8 cellular contexts compared by ENCODE assay signal in the genomic region with DNA sequence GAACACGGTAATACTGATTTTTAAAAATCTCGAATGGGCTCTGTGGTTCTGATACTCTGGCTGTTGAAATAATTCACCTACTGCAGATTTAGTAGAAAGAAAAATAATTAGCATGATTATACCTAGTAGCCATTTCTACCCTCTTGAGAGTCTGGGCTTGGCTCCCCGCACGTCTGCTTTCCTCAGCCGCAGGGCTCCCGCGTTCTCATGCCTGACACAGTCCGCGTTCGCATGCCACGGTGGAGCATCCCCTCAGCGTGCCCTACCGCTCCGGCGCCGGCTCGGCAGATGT. TPM values are rescaled to one million over a fixed set of nuclear protein-coding genes. Genes with fewer than 3 reads are reported as not detected.
DNase-seq lines count a peak whose midpoint lies in the region; ATAC-seq and TF ChIP-seq lines count a peak whose summit lies in the region.

No MANE protein-coding gene starts in this region.

- peak overlapping the region; percentile 95 for H3K27ac Mint-ChIP-seq in activated T-helper 2 cell treated with anti-CD3 and anti-CD28 coated beads, Interferon-gamma antibody, Interleukin-2, Interleukin-4, amounts not matched to agents 10 μg/mL and 5 μg/mL and 100 μg/mL, durations not matched to agents 14 hours and 24 hours and 36 hours

- no peak for ATAC-seq in HG03520 (IDR thresholded peaks at IDR 0.05; ENCODE audit: unreplicated experiment)

- H3K9me3 ChIP-seq in iPS-18c (ENCODE audit: control insufficient read depth, insufficient read depth, low read length), result peaks cover 2% of the 10 kb centered on the region
- H3K9me3 ChIP-seq in stomach, result no peaks in the 10 kb centered on the region

- no peaks in the 10 kb centered on the region for H3K27me3 ChIP-seq in stomach

- H3K4me3 ChIP-seq in iPS-18c (ENCODE audit: insufficient read depth, low read depth, low read length) (peak overlapping the region; percentile 95), stomach (peak overlapping the region; percentile 80 to 96 (median 89))

- H3K36me3 Mint-ChIP-seq in activated T-helper 2 cell treated with anti-CD3 and anti-CD28 coated beads, Interferon-gamma antibody, Interleukin-2, Interleukin-4, amounts not matched to agents 10 μg/mL and 5 μg/mL and 100 μg/mL, durations not matched to agents 14 hours and 24 hours and 36 hours (ENCODE audit: low read depth), result peaks cover 36% of the 10 kb centered on the region

- TF ChIP-seq POLR2A in stomach (IDR thresholded peaks at IDR 0.05), result no peak

- no peak for TF ChIP-seq EP300 in stomach (IDR thresholded peaks at IDR 0.05)

- no peaks in the 10 kb centered on the region for H3K36me3 ChIP-seq in stomach

- no peaks in the 10 kb centered on the region for H3K27me3 Mint-ChIP-seq in activated T-helper 2 cell treated with anti-CD3 and anti-CD28 coated beads, Interferon-gamma antibody, Interleukin-2, Interleukin-4, amounts not matched to agents 10 μg/mL and 5 μg/mL and 100 μg/mL, durations not matched to agents 14 hours and 24 hours and 36 hours (ENCODE audit: low read depth)

- intact Hi-C loops in activated T-helper 2 cell treated with anti-CD3 and anti-CD28 coated beads, Interferon-gamma antibody, Interleukin-2, Interleukin-4, amounts not matched to agents 10 μg/mL and 5 μg/mL and 100 μg/mL, durations not matched to agents 14 hours and 24 hours and 36 hours (cut with micrococcal nuclease), result loop anchor here (1.0 to 5.0 kb wide), 9 partner anchors 36 to 1866 kb away; a partner anchor contains a TSS
- intact Hi-C loops in stomach (cut with DNase I; ENCODE audit: low total_unique reads), result no loop called here

- no peak for TF ChIP-seq CTCF in stomach (IDR thresholded peaks at IDR 0.05)

- peak; percentile 57 for DNase-seq in NCI-H510A treated with DMSO at 0.1 percent for 48 hours (lab: John Stamatoyannopoulos, UW)
- DNase-seq in NCI-H510A (lab: John Stamatoyannopoulos, UW), result no peak
- no peak for DNase-seq in activated T-helper 2 cell treated with anti-CD3 and anti-CD28 coated beads, Interferon-gamma antibody, Interleukin-2, Interleukin-4, amounts not matched to agents 10 μg/mL and 5 μg/mL and 100 μg/mL, durations not matched to agents 14 hours and 24 hours and 36 hours (ENCODE audit: low spot score)
- DNase-seq in stomach, result no peak
- no peak for DNase-seq in foreskin melanocyte
- DNase-seq in HCEC 1CT, result no peak

- peak overlapping the region; percentile 96 for H3K4me3 Mint-ChIP-seq in activated T-helper 2 cell treated with anti-CD3 and anti-CD28 coated beads, Interferon-gamma antibody, Interleukin-2, Interleukin-4, amounts not matched to agents 10 μg/mL and 5 μg/mL and 100 μg/mL, durations not matched to agents 14 hours and 24 hours and 36 hours (ENCODE audit: low read depth)

- H3K4me1 ChIP-seq in stomach, result peaks cover 11 to 43% (median 26%) of the 10 kb centered on the region in 4 donors

- no peaks in the 10 kb centered on the region for H3K9me3 Mint-ChIP-seq in activated T-helper 2 cell treated with anti-CD3 and anti-CD28 coated beads, Interferon-gamma antibody, Interleukin-2, Interleukin-4, amounts not matched to agents 10 μg/mL and 5 μg/mL and 100 μg/mL, durations not matched to agents 14 hours and 24 hours and 36 hours

- H3K27ac ChIP-seq in stomach, result peak overlapping the region; percentile 97 to 100 (median 100)

- WGBS in stomach, 5 donors, result 0 to 1% (median 0%) methylated on average over 17 of the region's 17 CpGs

- peaks cover 30% of the 10 kb centered on the region for H3K4me1 Mint-ChIP-seq in activated T-helper 2 cell treated with anti-CD3 and anti-CD28 coated beads, Interferon-gamma antibody, Interleukin-2, Interleukin-4, amounts not matched to agents 10 μg/mL and 5 μg/mL and 100 μg/mL, durations not matched to agents 14 hours and 24 hours and 36 hours (ENCODE audit: low read depth)

RNA-seq across cellular contexts. Expression of a gene that starts 0.9 kb away (rescaled TPM):
- 87.4 and 92.0 TPM in 2 replicates for total RNA-seq in activated T-helper 2 cell treated with anti-CD3 and anti-CD28 coated beads, Interferon-gamma antibody, Interleukin-2, Interleukin-4, amounts not matched to agents 10 μg/mL and 5 μg/mL and 100 μg/mL, durations not matched to agents 14 hours and 24 hours and 36 hours
- total RNA-seq in stomach, result 100 to 1,000 TPM in 1 of 5 donors, 10 to 100 TPM in 4; 35.0 to 155 (median 75.4) TPM
- polyA plus RNA-seq in stomach, result 10 to 100 TPM; 29.8 to 48.9 (median 44.0) TPM
